In the genomic region with DNA sequence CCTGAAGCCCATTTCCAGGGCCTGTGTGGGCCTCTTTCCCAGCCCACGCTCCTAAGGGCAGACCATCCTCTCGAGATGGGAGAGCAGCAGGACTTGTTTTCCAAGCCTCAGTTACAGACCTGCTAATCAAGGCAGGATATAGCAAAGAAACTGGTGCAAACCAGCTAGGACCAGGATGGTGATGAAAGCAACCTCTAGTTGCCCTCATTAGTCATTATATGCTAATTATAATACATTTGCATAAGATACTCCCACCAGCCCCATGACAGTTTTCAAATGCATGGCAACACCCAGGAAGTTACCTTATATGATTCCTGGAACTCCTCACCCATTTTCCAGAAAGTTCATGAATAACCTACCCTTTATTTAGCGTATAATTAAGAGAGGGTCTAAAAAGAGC, we compare ENCODE assay signal across 26 cellular contexts. TPM values are rescaled to one million over a fixed set of nuclear protein-coding genes. Genes with fewer than 3 reads are reported as not detected.
"Had no signal": no experiment of that assay in that cellular context is flagged by ENCODE, and none has a peak within 500 bp of the region (broad histone marks: within the 10 kb centered on the region; RNA-seq: fewer than 3 reads in every experiment).

No MANE protein-coding gene starts in this region.

- H3K9me3 Mint-ChIP-seq: activated naive CD4-positive, alpha-beta T cell treated with anti-CD3 and anti-CD28 coated beads, Interleukin-2, amount 50 U/mL, for 24 hours; activated T-cell treated with anti-CD3 and anti-CD28 coated beads, Interleukin-2, amount 50 U/mL, for 72 hours; effector memory CD8-positive, alpha-beta T cell; T-helper 2 cell treated with Interferon-gamma antibody and Interleukin-4, amounts not matched to agents 5 μg/mL and 100 μg/mL, for 36 hours had no signal

- H3K9me3 ChIP-seq: body of pancreas, left lung, right atrium auricular region, upper lobe of right lung had no signal

- H3K4me1 ChIP-seq: body of pancreas, right atrium auricular region, upper lobe of right lung had no signal

- H3K4me3 Mint-ChIP-seq: activated naive CD4-positive, alpha-beta T cell treated with anti-CD3 and anti-CD28 coated beads, Interleukin-2, amount 50 U/mL, for 24 hours; activated T-cell treated with anti-CD3 and anti-CD28 coated beads, Interleukin-2, amount 50 U/mL, for 72 hours; effector memory CD8-positive, alpha-beta T cell; T-helper 2 cell treated with Interferon-gamma antibody and Interleukin-4, amounts not matched to agents 5 μg/mL and 100 μg/mL, for 36 hours had no signal

- H3K36me3 ChIP-seq: left lung, right atrium auricular region, upper lobe of right lung had no signal

- ATAC-seq: body of pancreas; effector memory CD8-positive, alpha-beta T cell; left lung; upper lobe of right lung had no signal

- FAIRE-seq: frontal cortex, TTC549 had no signal

- H3K27ac Mint-ChIP-seq: activated naive CD4-positive, alpha-beta T cell treated with anti-CD3 and anti-CD28 coated beads, Interleukin-2, amount 50 U/mL, for 24 hours; activated T-cell treated with anti-CD3 and anti-CD28 coated beads, Interleukin-2, amount 50 U/mL, for 72 hours; effector memory CD8-positive, alpha-beta T cell; progenitor cell of endocrine pancreas; T-helper 2 cell treated with Interferon-gamma antibody and Interleukin-4, amounts not matched to agents 5 μg/mL and 100 μg/mL, for 36 hours had no signal

- H3K27ac ChIP-seq: body of pancreas, left lung, right atrium auricular region, upper lobe of right lung had no signal

- DNase-seq: activated CD4-positive, alpha-beta T cell treated with anti-CD3 and anti-CD28 coated beads for 48 hours; activated CD8-positive, alpha-beta memory T cell treated with anti-CD3 and anti-CD28 coated beads, Interleukin-2, amount 50 U/mL, for 4 hours; activated effector memory CD4-positive, alpha-beta T cell treated with anti-CD3 and anti-CD28 coated beads, Interleukin-2, amount 50 U/mL, for 16 hours; activated T-cell treated with anti-CD3 and anti-CD28 coated beads, Interleukin-2, amount 50 U/mL, for 72 hours; amniotic stem cell; body of pancreas; caudate nucleus; effector memory CD8-positive, alpha-beta T cell; head of caudate nucleus; left lung; stimulated activated CD4-positive, alpha-beta T cell treated with anti-CD3 and anti-CD28 coated beads, Interleukin-12 subunit alpha, Interleukin-12 subunit beta, amount 100 ng/mL, for 4 hours; stimulated activated CD4-positive, alpha-beta T cell treated with anti-CD3 and anti-CD28 coated beads, Interleukin-1b, Interleukin-23, amount 100 ng/mL, for 48 hours; stimulated activated CD8-positive, alpha-beta memory T cell treated with anti-CD3 and anti-CD28 coated beads, Interleukin-4, amount 100 ng/mL, for 48 hours; stimulated activated naive CD4-positive, alpha-beta T cell; upper lobe of right lung had no signal

- H3K27me3 ChIP-seq: body of pancreas, left lung, right atrium auricular region, upper lobe of right lung had no signal

- H3K36me3 Mint-ChIP-seq: activated naive CD4-positive, alpha-beta T cell treated with anti-CD3 and anti-CD28 coated beads, Interleukin-2, amount 50 U/mL, for 24 hours had no signal

- H3K4me3 ChIP-seq: body of pancreas, left lung, right atrium auricular region, upper lobe of right lung had no signal

RNA-seq across cellular contexts. Expression of a gene that starts 34.4 kb away (rescaled TPM):
- total RNA-seq: activated T-cell treated with anti-CD3 and anti-CD28 coated beads, Interleukin-2, amount 50 U/mL, for 72 hours; body of pancreas; dermis microvascular lymphatic vessel endothelial cell; fibroblast of lung; kidney epithelial cell; left lung; lung microvascular endothelial cell; myocyte; upper lobe of right lung had no signal
- polyA plus RNA-seq: fibroblast of lung had no signal
